ENCODE assay signal across 9 cellular contexts in the genomic region with DNA sequence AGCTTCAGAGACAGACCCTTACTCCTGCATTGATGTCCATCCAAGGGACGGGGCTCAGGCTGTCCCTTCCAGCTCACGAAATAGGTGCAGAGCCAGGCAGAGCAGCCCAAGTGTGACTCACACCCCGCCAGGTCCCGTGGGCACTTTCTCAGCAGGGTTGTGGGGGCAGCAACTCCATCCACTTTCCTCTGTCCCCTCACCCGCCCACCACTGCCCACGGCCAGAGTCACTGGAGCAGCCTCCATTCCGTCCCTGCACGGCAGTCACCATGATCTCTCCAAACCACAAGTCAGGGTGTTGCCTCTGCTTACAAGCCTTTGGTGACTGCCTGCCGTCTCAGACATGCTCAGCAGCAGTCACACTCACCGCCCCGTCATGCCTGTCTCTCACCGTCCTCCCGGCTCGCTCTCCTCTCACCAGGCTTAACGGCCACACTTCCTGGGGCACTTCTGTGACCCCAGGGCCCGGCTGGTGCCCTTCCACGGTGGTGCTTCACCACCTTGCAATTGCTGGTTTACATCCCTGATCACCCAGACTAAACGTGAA. TPM values are rescaled to one million over a fixed set of nuclear protein-coding genes. Genes with fewer than 3 reads are reported as not detected.
DNase-seq lines count a peak whose midpoint lies in the region; ATAC-seq, FAIRE-seq and TF ChIP-seq lines count a peak whose summit lies in the region.
"Had no signal": no experiment of that assay in that cellular context is flagged by ENCODE, and none has a peak within 500 bp of the region (broad histone marks: within the 10 kb centered on the region; RNA-seq: fewer than 3 reads in every experiment).

No MANE protein-coding gene starts in this region.

- ATAC-seq in GM18517 (IDR thresholded peaks at IDR 0.05; ENCODE audit: unreplicated experiment): no peak
- no peak for ATAC-seq in GM18519 (IDR thresholded peaks at IDR 0.05; ENCODE audit: low FRiP score, unreplicated experiment)
- no peak for ATAC-seq in GM19023 (IDR thresholded peaks at IDR 0.05; ENCODE audit: unreplicated experiment)

- no peak overlapping the region for H3K27ac ChIP-seq in colonic mucosa

- no peak overlapping the region for H3K9ac ChIP-seq in colonic mucosa (ENCODE audit: low read depth in 2 of 2, low read length in 2 of 2)

- H3K4me1 ChIP-seq in colonic mucosa: no peaks in the 10 kb centered on the region

- intact Hi-C loops in posterior vena cava (cut with DNase I): no loop called here
- intact Hi-C loops in colonic mucosa (cut with DNase I): no loop called here

- no peaks in the 10 kb centered on the region for H3K36me3 ChIP-seq in bronchial epithelial cell (ENCODE audit: control insufficient read depth, insufficient read depth, low read length)
- no peaks in the 10 kb centered on the region for H3K36me3 ChIP-seq in colonic mucosa

- no peaks in the 10 kb centered on the region for H3K9me3 ChIP-seq in colonic mucosa

- H3K4me3 ChIP-seq in bronchial epithelial cell (ENCODE audit: low read depth, low read length): no peak overlapping the region
- no peak overlapping the region for H3K4me3 ChIP-seq in colonic mucosa

- no peak for TF ChIP-seq CTCF in bronchial epithelial cell (IDR thresholded peaks at IDR 0.05; ENCODE audit: insufficient read depth, low read length, severe bottlenecking)
- TF ChIP-seq CTCF in colonic mucosa (IDR thresholded peaks at IDR 0.05): no peak

- DNase-seq in CD1c-positive myeloid dendritic cell (ENCODE audit: extremely low spot score): peak; percentile 75
- peak; percentile 15 for DNase-seq in T1000 (lab: John Stamatoyannopoulos, UW)
- peak; percentile 91 for DNase-seq in bronchial epithelial cell (ENCODE audit: low read depth)
- peak; percentile 79 for DNase-seq in posterior vena cava (ENCODE audit: low spot score)
- no peak for DNase-seq in colonic mucosa

- FAIRE-seq in bronchial epithelial cell (lab: Jason Lieb, UNC): no peak
- FAIRE-seq: colon had no signal

- H3K27me3 ChIP-seq in bronchial epithelial cell (ENCODE audit: control insufficient read depth, insufficient read depth, low read length): no peaks in the 10 kb centered on the region
- H3K27me3 ChIP-seq in colonic mucosa: no peaks in the 10 kb centered on the region

RNA-seq across cellular contexts. Expression of a gene that starts 39.3 kb away (rescaled TPM):
- total RNA-seq in bronchial epithelial cell (0.53 and 1.0 TPM in 2 replicates), posterior vena cava (not detected), colonic mucosa (under 1 TPM; 0.11 to 0.40 TPM)
